1 cellular context compared by ENCODE assay signal in the genomic region with DNA sequence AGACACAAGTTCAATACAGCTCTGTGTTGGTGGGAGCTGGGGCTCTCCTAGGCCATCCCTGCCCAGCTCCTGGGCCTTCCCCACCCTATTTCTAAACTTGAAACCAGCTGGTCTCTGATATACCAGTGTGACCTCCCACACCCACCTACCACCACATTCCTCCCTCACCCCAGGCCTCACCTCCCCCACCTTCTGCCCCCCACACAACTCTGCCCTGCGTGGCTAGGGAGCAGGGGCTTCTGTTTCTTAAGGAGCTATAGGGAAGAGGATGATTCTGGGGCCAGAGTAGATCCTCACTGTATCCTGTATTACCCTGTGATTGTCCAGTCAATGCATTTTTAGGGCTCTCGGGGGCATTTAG.
TF ChIP-seq lines count a peak whose summit lies in the region.

No MANE protein-coding gene starts in this region.

TF ChIP-seq in HepG2, 621 proteins besides CTCF, POLR2A, EP300 and RAD21:
- TF ChIP-seq NR1H2 (CRISPR knock-in tag; IDR thresholded peaks at IDR 0.05; ENCODE audit: borderline replicate concordance, low read depth) (no peak), PRMT3 (CRISPR knock-in tag; IDR thresholded peaks at IDR 0.05; ENCODE audit: borderline replicate concordance, low read depth) (0 out of 2 replicates have a peak, but pooled peaks have one; percentile 9), MAF1 (CRISPR knock-in tag; IDR thresholded peaks at IDR 0.05; ENCODE audit: borderline replicate concordance) (0 out of 2 replicates have a peak, but pooled peaks have one; percentile 3), POLR2G (IDR thresholded peaks at IDR 0.05; ENCODE audit: low read depth, low read length) (peak; percentile 11; the same call in 1 of the 2 replicates), SOX6 (IDR thresholded peaks at IDR 0.05) (no peak), SOX6 (CRISPR knock-in tag; IDR thresholded peaks at IDR 0.05) (no peak), FOXC1 (CRISPR knock-in tag; IDR thresholded peaks at IDR 0.05; ENCODE audit: borderline replicate concordance) (0 out of 2 replicates have a peak, but pooled peaks have one; percentile 12), ZNF75D (CRISPR knock-in tag; IDR thresholded peaks at IDR 0.05; ENCODE audit: borderline replicate concordance) (0 out of 2 replicates have a peak, but pooled peaks have one; percentile 1), SATB2 (CRISPR knock-in tag; IDR thresholded peaks at IDR 0.05) (0 out of 2 replicates have a peak, but pooled peaks have one; percentile 8), ARNT2 (CRISPR knock-in tag; IDR thresholded peaks at IDR 0.05; ENCODE audit: low read depth) (no peak), ZFP36 (IDR thresholded peaks at IDR 0.05; ENCODE audit: borderline replicate concordance, low read depth, low read length, partially characterized antibody) (no peak), MTF2 (CRISPR knock-in tag; IDR thresholded peaks at IDR 0.05; ENCODE audit: borderline replicate concordance) (peak; percentile 62; the same call in 1 of the 2 replicates), ZSCAN30 (CRISPR knock-in tag; IDR thresholded peaks at IDR 0.05) (no peak), ZNF562 (CRISPR knock-in tag; IDR thresholded peaks at IDR 0.05; ENCODE audit: borderline replicate concordance) (no peak), ZNF547 (CRISPR knock-in tag; IDR thresholded peaks at IDR 0.05) (no peak; the same call in 1 of the 2 replicates), EED (CRISPR knock-in tag; IDR thresholded peaks at IDR 0.05) (peak; percentile 6; the same call in 1 of the 2 replicates), NCOA1 (CRISPR knock-in tag; IDR thresholded peaks at IDR 0.05) (0 out of 2 replicates have a peak, but pooled peaks have one; percentile 74), SNAI1 (CRISPR knock-in tag; IDR thresholded peaks at IDR 0.05; ENCODE audit: borderline replicate concordance) (peak; percentile 19; the same call in 1 of the 2 replicates), REL (CRISPR knock-in tag; conservative IDR thresholded peaks at IDR 0.05) (0 out of 2 replicates have a peak, but pooled peaks have one; percentile 44), CCDC6 (CRISPR knock-in tag; IDR thresholded peaks at IDR 0.05) (peak; percentile 5; the same call in 1 of the 2 replicates), ZNF232 (CRISPR knock-in tag; IDR thresholded peaks at IDR 0.05; ENCODE audit: borderline replicate concordance) (no peak), ELF4 (CRISPR knock-in tag; IDR thresholded peaks at IDR 0.05; ENCODE audit: borderline replicate concordance) (0 out of 2 replicates have a peak, but pooled peaks have one; percentile 44)
- TF ChIP-seq, protein P1, sequence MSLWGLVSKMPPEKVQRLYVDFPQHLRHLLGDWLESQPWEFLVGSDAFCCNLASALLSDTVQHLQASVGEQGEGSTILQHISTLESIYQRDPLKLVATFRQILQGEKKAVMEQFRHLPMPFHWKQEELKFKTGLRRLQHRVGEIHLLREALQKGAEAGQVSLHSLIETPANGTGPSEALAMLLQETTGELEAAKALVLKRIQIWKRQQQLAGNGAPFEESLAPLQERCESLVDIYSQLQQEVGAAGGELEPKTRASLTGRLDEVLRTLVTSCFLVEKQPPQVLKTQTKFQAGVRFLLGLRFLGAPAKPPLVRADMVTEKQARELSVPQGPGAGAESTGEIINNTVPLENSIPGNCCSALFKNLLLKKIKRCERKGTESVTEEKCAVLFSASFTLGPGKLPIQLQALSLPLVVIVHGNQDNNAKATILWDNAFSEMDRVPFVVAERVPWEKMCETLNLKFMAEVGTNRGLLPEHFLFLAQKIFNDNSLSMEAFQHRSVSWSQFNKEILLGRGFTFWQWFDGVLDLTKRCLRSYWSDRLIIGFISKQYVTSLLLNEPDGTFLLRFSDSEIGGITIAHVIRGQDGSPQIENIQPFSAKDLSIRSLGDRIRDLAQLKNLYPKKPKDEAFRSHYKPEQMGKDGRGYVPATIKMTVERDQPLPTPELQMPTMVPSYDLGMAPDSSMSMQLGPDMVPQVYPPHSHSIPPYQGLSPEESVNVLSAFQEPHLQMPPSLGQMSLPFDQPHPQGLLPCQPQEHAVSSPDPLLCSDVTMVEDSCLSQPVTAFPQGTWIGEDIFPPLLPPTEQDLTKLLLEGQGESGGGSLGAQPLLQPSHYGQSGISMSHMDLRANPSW (CRISPR knock-in tag; IDR thresholded peaks at IDR 0.05; ENCODE audit: borderline replicate concordance) = peak; percentile 9; the same call in 1 of the 2 replicates
- TF ChIP-seq, protein P2, sequence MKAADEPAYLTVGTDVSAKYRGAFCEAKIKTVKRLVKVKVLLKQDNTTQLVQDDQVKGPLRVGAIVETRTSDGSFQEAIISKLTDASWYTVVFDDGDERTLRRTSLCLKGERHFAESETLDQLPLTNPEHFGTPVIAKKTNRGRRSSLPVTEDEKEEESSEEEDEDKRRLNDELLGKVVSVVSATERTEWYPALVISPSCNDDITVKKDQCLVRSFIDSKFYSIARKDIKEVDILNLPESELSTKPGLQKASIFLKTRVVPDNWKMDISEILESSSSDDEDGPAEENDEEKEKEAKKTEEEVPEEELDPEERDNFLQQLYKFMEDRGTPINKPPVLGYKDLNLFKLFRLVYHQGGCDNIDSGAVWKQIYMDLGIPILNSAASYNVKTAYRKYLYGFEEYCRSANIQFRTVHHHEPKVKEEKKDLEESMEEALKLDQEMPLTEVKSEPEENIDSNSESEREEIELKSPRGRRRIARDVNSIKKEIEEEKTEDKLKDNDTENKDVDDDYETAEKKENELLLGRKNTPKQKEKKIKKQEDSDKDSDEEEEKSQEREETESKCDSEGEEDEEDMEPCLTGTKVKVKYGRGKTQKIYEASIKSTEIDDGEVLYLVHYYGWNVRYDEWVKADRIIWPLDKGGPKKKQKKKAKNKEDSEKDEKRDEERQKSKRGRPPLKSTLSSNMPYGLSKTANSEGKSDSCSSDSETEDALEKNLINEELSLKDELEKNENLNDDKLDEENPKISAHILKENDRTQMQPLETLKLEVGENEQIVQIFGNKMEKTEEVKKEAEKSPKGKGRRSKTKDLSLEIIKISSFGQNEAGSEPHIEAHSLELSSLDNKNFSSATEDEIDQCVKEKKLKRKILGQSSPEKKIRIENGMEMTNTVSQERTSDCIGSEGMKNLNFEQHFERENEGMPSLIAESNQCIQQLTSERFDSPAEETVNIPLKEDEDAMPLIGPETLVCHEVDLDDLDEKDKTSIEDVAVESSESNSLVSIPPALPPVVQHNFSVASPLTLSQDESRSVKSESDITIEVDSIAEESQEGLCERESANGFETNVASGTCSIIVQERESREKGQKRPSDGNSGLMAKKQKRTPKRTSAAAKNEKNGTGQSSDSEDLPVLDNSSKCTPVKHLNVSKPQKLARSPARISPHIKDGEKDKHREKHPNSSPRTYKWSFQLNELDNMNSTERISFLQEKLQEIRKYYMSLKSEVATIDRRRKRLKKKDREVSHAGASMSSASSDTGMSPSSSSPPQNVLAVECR (CRISPR knock-in tag; IDR thresholded peaks at IDR 0.05; ENCODE audit: borderline replicate concordance) = peak; percentile 5; the same call in 1 of the 2 replicates
- TF ChIP-seq, protein P3, sequence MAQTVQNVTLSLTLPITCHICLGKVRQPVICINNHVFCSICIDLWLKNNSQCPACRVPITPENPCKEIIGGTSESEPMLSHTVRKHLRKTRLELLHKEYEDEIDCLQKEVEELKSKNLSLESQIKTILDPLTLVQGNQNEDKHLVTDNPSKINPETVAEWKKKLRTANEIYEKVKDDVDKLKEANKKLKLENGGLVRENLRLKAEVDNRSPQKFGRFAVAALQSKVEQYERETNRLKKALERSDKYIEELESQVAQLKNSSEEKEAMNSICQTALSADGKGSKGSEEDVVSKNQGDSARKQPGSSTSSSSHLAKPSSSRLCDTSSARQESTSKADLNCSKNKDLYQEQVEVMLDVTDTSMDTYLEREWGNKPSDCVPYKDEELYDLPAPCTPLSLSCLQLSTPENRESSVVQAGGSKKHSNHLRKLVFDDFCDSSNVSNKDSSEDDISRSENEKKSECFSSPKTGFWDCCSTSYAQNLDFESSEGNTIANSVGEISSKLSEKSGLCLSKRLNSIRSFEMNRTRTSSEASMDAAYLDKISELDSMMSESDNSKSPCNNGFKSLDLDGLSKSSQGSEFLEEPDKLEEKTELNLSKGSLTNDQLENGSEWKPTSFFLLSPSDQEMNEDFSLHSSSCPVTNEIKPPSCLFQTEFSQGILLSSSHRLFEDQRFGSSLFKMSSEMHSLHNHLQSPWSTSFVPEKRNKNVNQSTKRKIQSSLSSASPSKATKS (CRISPR knock-in tag; IDR thresholded peaks at IDR 0.05) = 0 out of 2 replicates have a peak, but pooled peaks have one; percentile 37
- TF ChIP-seq, protein P4, sequence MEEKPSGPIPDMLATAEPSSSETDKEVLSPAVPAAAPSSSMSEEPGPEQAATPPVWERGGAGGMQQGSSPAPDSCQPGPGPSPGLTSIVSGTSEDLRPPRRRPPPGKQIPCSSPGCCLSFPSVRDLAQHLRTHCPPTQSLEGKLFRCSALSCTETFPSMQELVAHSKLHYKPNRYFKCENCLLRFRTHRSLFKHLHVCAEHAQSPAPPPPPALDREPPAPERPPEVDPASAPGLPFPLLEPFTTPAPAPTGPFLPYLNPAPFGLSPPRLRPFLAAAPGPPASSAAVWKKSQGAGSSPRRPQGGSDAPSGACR (CRISPR knock-in tag; IDR thresholded peaks at IDR 0.05) = 0 out of 2 replicates have a peak, but pooled peaks have one; percentile 5
- TF ChIP-seq, protein P5, sequence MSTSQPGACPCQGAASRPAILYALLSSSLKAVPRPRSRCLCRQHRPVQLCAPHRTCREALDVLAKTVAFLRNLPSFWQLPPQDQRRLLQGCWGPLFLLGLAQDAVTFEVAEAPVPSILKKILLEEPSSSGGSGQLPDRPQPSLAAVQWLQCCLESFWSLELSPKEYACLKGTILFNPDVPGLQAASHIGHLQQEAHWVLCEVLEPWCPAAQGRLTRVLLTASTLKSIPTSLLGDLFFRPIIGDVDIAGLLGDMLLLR (CRISPR knock-in tag; IDR thresholded peaks at IDR 0.05) = no peak
- TF ChIP-seq, protein P6, sequence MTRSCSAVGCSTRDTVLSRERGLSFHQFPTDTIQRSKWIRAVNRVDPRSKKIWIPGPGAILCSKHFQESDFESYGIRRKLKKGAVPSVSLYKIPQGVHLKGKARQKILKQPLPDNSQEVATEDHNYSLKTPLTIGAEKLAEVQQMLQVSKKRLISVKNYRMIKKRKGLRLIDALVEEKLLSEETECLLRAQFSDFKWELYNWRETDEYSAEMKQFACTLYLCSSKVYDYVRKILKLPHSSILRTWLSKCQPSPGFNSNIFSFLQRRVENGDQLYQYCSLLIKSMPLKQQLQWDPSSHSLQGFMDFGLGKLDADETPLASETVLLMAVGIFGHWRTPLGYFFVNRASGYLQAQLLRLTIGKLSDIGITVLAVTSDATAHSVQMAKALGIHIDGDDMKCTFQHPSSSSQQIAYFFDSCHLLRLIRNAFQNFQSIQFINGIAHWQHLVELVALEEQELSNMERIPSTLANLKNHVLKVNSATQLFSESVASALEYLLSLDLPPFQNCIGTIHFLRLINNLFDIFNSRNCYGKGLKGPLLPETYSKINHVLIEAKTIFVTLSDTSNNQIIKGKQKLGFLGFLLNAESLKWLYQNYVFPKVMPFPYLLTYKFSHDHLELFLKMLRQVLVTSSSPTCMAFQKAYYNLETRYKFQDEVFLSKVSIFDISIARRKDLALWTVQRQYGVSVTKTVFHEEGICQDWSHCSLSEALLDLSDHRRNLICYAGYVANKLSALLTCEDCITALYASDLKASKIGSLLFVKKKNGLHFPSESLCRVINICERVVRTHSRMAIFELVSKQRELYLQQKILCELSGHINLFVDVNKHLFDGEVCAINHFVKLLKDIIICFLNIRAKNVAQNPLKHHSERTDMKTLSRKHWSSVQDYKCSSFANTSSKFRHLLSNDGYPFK (CRISPR knock-in tag; IDR thresholded peaks at IDR 0.05; ENCODE audit: borderline replicate concordance) = 0 out of 2 replicates have a peak, but pooled peaks have one; percentile 0
